In genomic region chr19:1113278-1113985, GRCh38 we compare ENCODE assay signal across 8 cellular contexts.
DNase-seq lines count a peak whose midpoint lies in the region; ATAC-seq and TF ChIP-seq lines count a peak whose summit lies in the region.

No MANE protein-coding gene starts in this region.

- H3K4me2 ChIP-seq in KMS-11: no peak overlapping the region

- no peaks in the 10 kb centered on the region for H3K79me2 ChIP-seq in KMS-11 (ENCODE audit: insufficient read depth, low read depth)

- H3K9me3 ChIP-seq in RWPE2 (ENCODE audit: severe bottlenecking) (no peaks in the 10 kb centered on the region), neutrophil (no peaks in the 10 kb centered on the region), stomach smooth muscle (ENCODE audit: control insufficient read depth in 2 of 2, low read length in 2 of 2) (no peaks in the 10 kb centered on the region)

- H3K36me3 ChIP-seq in KMS-11 (ENCODE audit: insufficient read depth) (no peaks in the 10 kb centered on the region), RWPE2 (ENCODE audit: low read depth) (peaks cover 78% of the 10 kb centered on the region), neutrophil (peaks cover 100% of the 10 kb centered on the region), stomach smooth muscle (ENCODE audit: control insufficient read depth in 2 of 2, insufficient read depth in 2 of 2, low read length in 2 of 2) (peaks cover 20 to 21% of the 10 kb centered on the region in 2 donors)

- no peaks in the 10 kb centered on the region for H3K4me1 ChIP-seq in KMS-11 (ENCODE audit: low read depth, poor library complexity, severe bottlenecking)
- H3K4me1 ChIP-seq in RWPE2 (ENCODE audit: insufficient read depth, poor library complexity, severe bottlenecking): no peaks in the 10 kb centered on the region
- H3K4me1 ChIP-seq in neutrophil (ENCODE audit: control insufficient read depth in 1 of 2, insufficient read depth in 1 of 2, low read depth in 1 of 2, low read length in 1 of 2): peaks cover 8 to 10% of the 10 kb centered on the region in 2 experiments
- H3K4me1 ChIP-seq in stomach smooth muscle (ENCODE audit: control insufficient read depth, insufficient read depth, low read length): peaks cover 19% of the 10 kb centered on the region

- H3K4me3 ChIP-seq in KMS-11 (IDR thresholded peaks at IDR 0.05; ENCODE audit: insufficient read depth, low read depth, low read length) (no peak overlapping the region), RWPE2 (ENCODE audit: severe bottlenecking) (no peak overlapping the region), foreskin fibroblast (ENCODE audit: low read depth in 1 of 2, low read length in 2 of 2) (no peak overlapping the region), neutrophil (ENCODE audit: low read depth in 1 of 2, low read length in 1 of 2) (no peak overlapping the region), stomach smooth muscle (ENCODE audit: low read length in 2 of 2) (peak overlapping the region in 1 of 2 donors; percentile 55)

- TF ChIP-seq CTCF in GM12873 (IDR thresholded peaks at IDR 0.05; ENCODE audit: insufficient read depth, low read depth, low read length, missing control alignments) (peak; percentile 90), KMS-11 (conservative IDR thresholded peaks at IDR 0.05; ENCODE audit: low read depth, low read length) (peak; percentile 42; the same call in 1 of the 2 replicates), RWPE2 (IDR thresholded peaks at IDR 0.05; ENCODE audit: poor library complexity, severe bottlenecking) (peak; percentile 83), foreskin fibroblast (IDR thresholded peaks at IDR 0.05; ENCODE audit: low read depth, low read length) (peak; percentile 70), neutrophil (IDR thresholded peaks at IDR 0.05) (peak; percentile 75)

- ATAC-seq in RWPE2 (ENCODE audit: low read depth) (peak; percentile 56), GM19328 (IDR thresholded peaks at IDR 0.05; ENCODE audit: unreplicated experiment) (no peak)

- peak; percentile 90 for DNase-seq in RWPE2 (ENCODE audit: low spot score)
- DNase-seq in activated gamma-delta T cell treated with anti-CD3 and anti-CD28 coated beads, Interleukin-2, amount 50 U/mL, for 16 hours (ENCODE audit: low read depth): peak; percentile 78
- DNase-seq in foreskin fibroblast: peak; percentile 93 to 98

- H2AFZ ChIP-seq in KMS-11 (ENCODE audit: low read depth): no peak overlapping the region

- H3K9ac ChIP-seq in KMS-11 (no peak overlapping the region), stomach smooth muscle (ENCODE audit: low read length in 2 of 2) (peak overlapping the region in 1 of 2 donors; percentile 47)

- H4K20me1 ChIP-seq in KMS-11 (ENCODE audit: insufficient read depth): no peaks in the 10 kb centered on the region

- H3K27ac ChIP-seq in KMS-11 (no peak overlapping the region), RWPE2 (ENCODE audit: poor library complexity, severe bottlenecking) (no peak overlapping the region), neutrophil (peak overlapping the region; percentile 48), stomach smooth muscle (ENCODE audit: low read length) (peak overlapping the region; percentile 66)

- H3K27me3 ChIP-seq in KMS-11 (ENCODE audit: insufficient read depth, low read depth) (no peaks in the 10 kb centered on the region), RWPE2 (ENCODE audit: insufficient read depth, poor library complexity, severe bottlenecking) (no peaks in the 10 kb centered on the region), neutrophil (no peaks in the 10 kb centered on the region), stomach smooth muscle (ENCODE audit: control insufficient read depth in 1 of 2, insufficient read depth in 2 of 2, low read length in 2 of 2) (no peaks in the 10 kb centered on the region)

Comparison
In these comparisons a context has a peak if more than half of its experiments do, and no peak if none do; other contexts are left out.
1. H3K27ac ChIP-seq: peak in neutrophil (single experiment) and stomach smooth muscle (single experiment); none in KMS-11 (single experiment) and RWPE2 (single experiment).
2. Peak in every context shown above with its lines, with median percentiles within 50 percentile points of each other: CTCF ChIP-seq and DNase-seq.